1 cellular context compared by ENCODE assay signal in the genomic region with DNA sequence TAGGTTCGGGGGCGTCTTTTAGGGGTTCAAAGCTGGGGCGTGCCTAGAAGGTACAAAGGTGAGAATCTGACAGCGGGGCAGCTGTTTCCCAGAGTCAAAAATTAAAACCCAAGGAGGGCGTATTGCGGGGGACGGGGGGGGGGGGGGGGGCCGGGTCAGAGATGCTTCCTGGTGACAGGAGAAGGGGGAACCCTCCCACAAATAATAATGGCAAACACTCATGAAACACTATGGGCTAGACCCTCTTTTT.
TF ChIP-seq lines count a peak whose summit lies in the region.

No MANE protein-coding gene starts in this region.

TF ChIP-seq in endothelial cell of umbilical vein, 7 proteins besides CTCF, POLR2A, EP300 and RAD21 (continued from another document):
- TF ChIP-seq JUN (IDR thresholded peaks at IDR 0.05; ENCODE audit: borderline replicate concordance, insufficient read depth, insufficient read length, low read depth) (no peak), GATA2 (IDR thresholded peaks at IDR 0.05; ENCODE audit: insufficient read depth, insufficient read length, low read depth, low read length) (no peak), POLR2AphosphoS5 (IDR thresholded peaks at IDR 0.05; ENCODE audit: insufficient read depth, low read depth, low read length) (no peak)
